ENCODE assay signal across 14 cellular contexts in the genomic region with DNA sequence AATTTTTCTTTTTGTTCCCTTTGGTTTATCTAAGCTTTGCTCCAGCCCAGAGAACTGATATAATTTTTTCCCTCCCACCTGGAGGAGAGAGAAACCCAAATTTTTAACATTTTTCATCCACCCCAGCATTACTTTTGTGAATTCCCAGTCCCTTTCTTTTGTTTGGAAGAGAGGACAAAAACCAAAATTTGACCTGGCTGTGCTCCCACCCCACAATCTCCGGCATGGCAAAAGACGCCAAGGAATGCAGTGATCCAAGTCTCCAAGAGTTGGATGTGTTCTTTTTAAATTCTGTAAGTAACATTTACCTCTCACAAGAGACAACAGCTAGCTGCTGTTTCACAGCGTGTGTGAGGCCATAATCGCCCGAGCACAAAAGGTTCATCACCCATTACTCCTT. TPM values are rescaled to one million over a fixed set of nuclear protein-coding genes. Genes with fewer than 3 reads are reported as not detected.
DNase-seq lines count a peak whose midpoint lies in the region; ATAC-seq lines count a peak whose summit lies in the region.
"Had no signal": no experiment of that assay in that cellular context is flagged by ENCODE, and none has a peak within 500 bp of the region (broad histone marks: within the 10 kb centered on the region; RNA-seq: fewer than 3 reads in every experiment).

No MANE protein-coding gene starts in this region.

- H2AK5ac ChIP-seq in mesenchymal stem cell (ENCODE audit: low read length, severe bottlenecking): no peak overlapping the region

- H3K14ac ChIP-seq in mesenchymal stem cell (ENCODE audit: low read length in 2 of 2): no peak overlapping the region

- H3K27ac Mint-ChIP-seq in stimulated activated effector memory CD8-positive, alpha-beta T cell treated with anti-CD3 and anti-CD28 coated beads, Interleukin-12 subunit alpha, Interleukin-12 subunit beta, amount 100 ng/mL, for 72 hours: peak overlapping the region; percentile 60
- H3K27ac Mint-ChIP-seq in activated CD8-positive, alpha-beta T cell treated with anti-CD3 and anti-CD28 coated beads, Interleukin-2, amount 10 ng/mL, durations not matched to agents 7 days and 5 days: no peak overlapping the region

- peaks cover under 1% of the 10 kb centered on the region for H3K4me1 Mint-ChIP-seq in stimulated activated effector memory CD8-positive, alpha-beta T cell treated with anti-CD3 and anti-CD28 coated beads, Interleukin-12 subunit alpha, Interleukin-12 subunit beta, amount 100 ng/mL, for 72 hours
- H3K4me1 Mint-ChIP-seq in activated CD8-positive, alpha-beta T cell treated with anti-CD3 and anti-CD28 coated beads, Interleukin-2, amount 10 ng/mL, durations not matched to agents 7 days and 5 days (ENCODE audit: low read depth): no peaks in the 10 kb centered on the region

- H3K9me2 ChIP-seq in GM23248 (ENCODE audit: insufficient read depth): no peaks in the 10 kb centered on the region

- no peak for ATAC-seq in stimulated activated effector memory CD8-positive, alpha-beta T cell treated with anti-CD3 and anti-CD28 coated beads, Interleukin-12 subunit alpha, Interleukin-12 subunit beta, amount 100 ng/mL, for 72 hours
- no peak for ATAC-seq in HG02938 (IDR thresholded peaks at IDR 0.05; ENCODE audit: unreplicated experiment)
- ATAC-seq in HG03159 (IDR thresholded peaks at IDR 0.05; ENCODE audit: unreplicated experiment): no peak
- no peak for ATAC-seq in activated CD8-positive, alpha-beta T cell treated with anti-CD3 and anti-CD28 coated beads, Interleukin-2, amount 10 ng/mL, durations not matched to agents 7 days and 5 days
- ATAC-seq: body of pancreas had no signal

- H3K23ac ChIP-seq in mesenchymal stem cell (ENCODE audit: low read length in 2 of 2): no peak overlapping the region

- peaks cover 6% of the 10 kb centered on the region for H3K79me1 ChIP-seq in mesenchymal stem cell (replicated peaks; ENCODE audit: low read length, poor library complexity, severe bottlenecking)

- H3K9ac ChIP-seq in GM23248 (peak overlapping the region; percentile 72), mesenchymal stem cell (ENCODE audit: low read length) (peak overlapping the region; percentile 79)

- no peak overlapping the region for H2BK5ac ChIP-seq in mesenchymal stem cell (ENCODE audit: low read depth, low read length, poor library complexity, severe bottlenecking)

- WGBS in GM23248 (ENCODE audit: low coverage in 1 of 2, low lambda C conversion rate in 2 of 2, missing lambda C conversion rate in 2 of 2), 2 experiments: 2 to 4% methylated on average over 5 of the region's 5 CpGs
- WGBS in mesenchymal stem cell: 66% methylated on average over 4 of the region's 5 CpGs

- no peak overlapping the region for H2BK120ac ChIP-seq in mesenchymal stem cell (ENCODE audit: low read depth, low read length)

- H3K4me3 ChIP-seq in GM23248: peak overlapping the region; percentile 64
- peak overlapping the region in 1 of 2 experiments; percentile 64 for H3K4me3 ChIP-seq in mesenchymal stem cell (ENCODE audit: insufficient read depth in 1 of 2, low read depth in 1 of 2, low read length in 2 of 2)
- H3K4me3 ChIP-seq: body of pancreas had no signal

- peaks cover 24% of the 10 kb centered on the region for H3K4me1 ChIP-seq in GM23248 (ENCODE audit: insufficient read depth)
- H3K4me1 ChIP-seq in mesenchymal stem cell (ENCODE audit: control insufficient read depth, insufficient read depth, low read depth, low read length): peaks cover 3% of the 10 kb centered on the region

- H4K8ac ChIP-seq in mesenchymal stem cell (ENCODE audit: low read length): no peak overlapping the region

- H4K91ac ChIP-seq in mesenchymal stem cell (ENCODE audit: low read length): no peak overlapping the region

- no peaks in the 10 kb centered on the region for H4K20me1 ChIP-seq in GM23248 (ENCODE audit: insufficient read depth)

- no peak overlapping the region for H3K4ac ChIP-seq in mesenchymal stem cell (ENCODE audit: low read depth in 1 of 2, low read length in 2 of 2)

- POLR2A ChIA-PET in activated CD8-positive, alpha-beta T cell treated with anti-CD3 and anti-CD28 coated beads, Interleukin-2, amount 10 ng/mL, durations not matched to agents 7 days and 5 days (lab: Charles Lee): interaction anchor here (0.8 kb wide), 1 partner anchor 11 kb away, joined by 3 read pairs; no protein-coding TSS in a partner anchor

- peaks cover 8% of the 10 kb centered on the region; the same call in 1 of the 2 replicates for H3F3A ChIP-seq in GM23248 (ENCODE audit: insufficient read depth)

- H3K18ac ChIP-seq in mesenchymal stem cell (ENCODE audit: low read depth in 1 of 2, low read length in 2 of 2): no peak overlapping the region

- H3K9me3 ChIP-seq in GM23248 (ENCODE audit: low read depth): no peaks in the 10 kb centered on the region
- no peaks in the 10 kb centered on the region for H3K9me3 ChIP-seq in mesenchymal stem cell (ENCODE audit: control insufficient read depth, low read length)
- H3K9me3 ChIP-seq: body of pancreas had no signal

- H2AFZ ChIP-seq in GM23248 (peak overlapping the region; percentile 78), mesenchymal stem cell (ENCODE audit: low read depth, low read length) (no peak overlapping the region)

- in situ Hi-C loops in GM23248 (cut with MboI): no loop called here

- H3K36me3 ChIP-seq in GM23248 (ENCODE audit: low read depth): no peaks in the 10 kb centered on the region
- no peaks in the 10 kb centered on the region for H3K36me3 ChIP-seq in mesenchymal stem cell (ENCODE audit: control insufficient read depth in 1 of 2, insufficient read depth in 2 of 2, low read depth in 1 of 2, low read length in 2 of 2)

- H3K27me3 ChIP-seq in GM23248 (replicated peaks; ENCODE audit: insufficient read depth): no peaks in the 10 kb centered on the region
- peaks cover 0 to 27% of the 10 kb centered on the region in 2 experiments for H3K27me3 ChIP-seq in mesenchymal stem cell (ENCODE audit: control insufficient read depth in 1 of 2, insufficient read depth in 1 of 2, low read length in 2 of 2)
- H3K27me3 ChIP-seq: body of pancreas had no signal

- no peaks in the 10 kb centered on the region for H3K27me3 Mint-ChIP-seq in activated CD8-positive, alpha-beta T cell treated with anti-CD3 and anti-CD28 coated beads, Interleukin-2, amount 10 ng/mL, durations not matched to agents 7 days and 5 days (ENCODE audit: low read depth)

- CTCF ChIA-PET in activated CD8-positive, alpha-beta T cell treated with anti-CD3 and anti-CD28 coated beads, Interleukin-2, amount 10 ng/mL, durations not matched to agents 7 days and 5 days (lab: Charles Lee): interaction anchor here (0.7 kb wide), 1 partner anchor 48 kb away, joined by 3 read pairs; no protein-coding TSS in a partner anchor

- H2BK12ac ChIP-seq in mesenchymal stem cell (ENCODE audit: low read length in 2 of 2): no peak overlapping the region

- peak; percentile 33 for DNase-seq in GM23248
- DNase-seq in cerebellar cortex (ENCODE audit: low spot score): peak; percentile 17
- DNase-seq in mesenchymal stem cell: no peak
- DNase-seq in stimulated activated effector memory CD8-positive, alpha-beta T cell treated with anti-CD3 and anti-CD28 coated beads, Interleukin-12 subunit alpha, Interleukin-12 subunit beta, amount 100 ng/mL, for 72 hours (ENCODE audit: low spot score in 2 of 2): no peak
- DNase-seq in activated CD4-positive, alpha-beta T cell treated with anti-CD3 and anti-CD28 coated beads, Interleukin-2, amount 50 U/mL, for 48 hours: no peak
- no peak for DNase-seq in activated CD8-positive, alpha-beta T cell treated with anti-CD3 and anti-CD28 coated beads, Interleukin-2, amount 10 ng/mL, durations not matched to agents 7 days and 5 days
- DNase-seq: activated T-cell treated with anti-CD3 and anti-CD28 coated beads for 4 hours, body of pancreas, NCI-H1092, NCI-H510A treated with DMSO at 0.1 percent for 48 hours, SIG-M5 had no signal

- peaks cover 62% of the 10 kb centered on the region for H3K79me2 ChIP-seq in GM23248 (ENCODE audit: insufficient read depth)

- no peaks in the 10 kb centered on the region for H3K9me3 Mint-ChIP-seq in stimulated activated effector memory CD8-positive, alpha-beta T cell treated with anti-CD3 and anti-CD28 coated beads, Interleukin-12 subunit alpha, Interleukin-12 subunit beta, amount 100 ng/mL, for 72 hours
- no peaks in the 10 kb centered on the region for H3K9me3 Mint-ChIP-seq in activated CD8-positive, alpha-beta T cell treated with anti-CD3 and anti-CD28 coated beads, Interleukin-2, amount 10 ng/mL, durations not matched to agents 7 days and 5 days (ENCODE audit: insufficient read depth)

- peak overlapping the region; percentile 78 for H3K27ac ChIP-seq in GM23248
- H3K27ac ChIP-seq in mesenchymal stem cell (ENCODE audit: low read length, poor library complexity, severe bottlenecking): no peak overlapping the region
- H3K27ac ChIP-seq: body of pancreas, epithelial cell of prostate had no signal

- no peaks in the 10 kb centered on the region for H3K36me3 Mint-ChIP-seq in stimulated activated effector memory CD8-positive, alpha-beta T cell treated with anti-CD3 and anti-CD28 coated beads, Interleukin-12 subunit alpha, Interleukin-12 subunit beta, amount 100 ng/mL, for 72 hours
- H3K36me3 Mint-ChIP-seq in activated CD8-positive, alpha-beta T cell treated with anti-CD3 and anti-CD28 coated beads, Interleukin-2, amount 10 ng/mL, durations not matched to agents 7 days and 5 days (ENCODE audit: low read depth): no peaks in the 10 kb centered on the region

- no peak overlapping the region for H3K4me3 Mint-ChIP-seq in stimulated activated effector memory CD8-positive, alpha-beta T cell treated with anti-CD3 and anti-CD28 coated beads, Interleukin-12 subunit alpha, Interleukin-12 subunit beta, amount 100 ng/mL, for 72 hours
- no peak overlapping the region for H3K4me3 Mint-ChIP-seq in activated CD8-positive, alpha-beta T cell treated with anti-CD3 and anti-CD28 coated beads, Interleukin-2, amount 10 ng/mL, durations not matched to agents 7 days and 5 days

- peak overlapping the region; percentile 67 for H3K4me2 ChIP-seq in GM23248 (ENCODE audit: unreplicated experiment)
- H3K4me2 ChIP-seq in mesenchymal stem cell (ENCODE audit: low read length, poor library complexity, severe bottlenecking): peak overlapping the region; percentile 16

- no peak overlapping the region for H2BK15ac ChIP-seq in mesenchymal stem cell (ENCODE audit: low read depth, poor library complexity, severe bottlenecking)

RNA-seq across cellular contexts. Expression of a gene that starts 25.2 kb away (rescaled TPM):
- total RNA-seq in GM23248 (2014; rRNA removed; shearing (Covaris generic)): 17.4 and 67.5 TPM in 2 replicates
- polyA plus RNA-seq in GM23248 (2016; fragmentation: Nextera tagmentation; extraction: Ambion mirVana): 19.8 and 31.7 TPM in 2 replicates
- polyA plus RNA-seq in mesenchymal stem cell (2013, experiment 1 of 2): 15.8 TPM
- 12.3 TPM for polyA plus RNA-seq in mesenchymal stem cell (2013, experiment 2 of 2)
- 10 to 100 TPM; 19.3 to 19.7 TPM for total RNA-seq in activated CD8-positive, alpha-beta T cell treated with anti-CD3 and anti-CD28 coated beads, Interleukin-2, amount 10 ng/mL, durations not matched to agents 7 days and 5 days

Comparison
In these comparisons a context has a peak if more than half of its experiments do, and no peak if none do; other contexts are left out.
1. DNase-seq: peak in GM23248 (single experiment) and cerebellar cortex (single experiment); none in mesenchymal stem cell (single experiment), stimulated activated effector memory CD8-positive, alpha-beta T cell treated with anti-CD3 and anti-CD28 coated beads, Interleukin-12 subunit alpha, Interleukin-12 subunit beta, amount 100 ng/mL, for 72 hours (0 of 2), activated CD4-positive, alpha-beta T cell treated with anti-CD3 and anti-CD28 coated beads, Interleukin-2, amount 50 U/mL, for 48 hours (0 of 2) and activated CD8-positive, alpha-beta T cell treated with anti-CD3 and anti-CD28 coated beads, Interleukin-2, amount 10 ng/mL, durations not matched to agents 7 days and 5 days (single experiment).